ENCODE assay signal across 1 cellular context in genomic region chr2:1972428-1972827, GRCh38.
TF ChIP-seq lines count a peak whose summit lies in the region.

No MANE protein-coding gene starts in this region.

TF ChIP-seq in SK-N-SH, 30 proteins besides CTCF, POLR2A, EP300 and RAD21 (continued from another document):
- no peak for TF ChIP-seq REST (IDR thresholded peaks at IDR 0.05; ENCODE audit: low read depth, low read length)
- peak; percentile 98 for TF ChIP-seq RCOR1 (IDR thresholded peaks at IDR 0.05; ENCODE audit: low read length)
- TF ChIP-seq MXI1 (IDR thresholded peaks at IDR 0.05; ENCODE audit: low read depth, low read length) = peak; percentile 97
- TF ChIP-seq PBX3 (IDR thresholded peaks at IDR 0.05) = no peak
- no peak for TF ChIP-seq POLR2AphosphoS5 (IDR thresholded peaks at IDR 0.05; ENCODE audit: low read depth, low read length)
- no peak for TF ChIP-seq GABPA (IDR thresholded peaks at IDR 0.05; ENCODE audit: low read depth)
- TF ChIP-seq MEF2A (IDR thresholded peaks at IDR 0.05; ENCODE audit: borderline replicate concordance, low read depth) = no peak
- no peak for TF ChIP-seq ELF1 (IDR thresholded peaks at IDR 0.05)
- TF ChIP-seq SMC3 (IDR thresholded peaks at IDR 0.05; ENCODE audit: low read depth, low read length) = no peak; the same call in 1 of the 2 replicates
- TF ChIP-seq SIN3A (IDR thresholded peaks at IDR 0.05; ENCODE audit: borderline replicate concordance, low read depth, low read length) = no peak
